ENCODE assay signal across 27 cellular contexts in the genomic region with DNA sequence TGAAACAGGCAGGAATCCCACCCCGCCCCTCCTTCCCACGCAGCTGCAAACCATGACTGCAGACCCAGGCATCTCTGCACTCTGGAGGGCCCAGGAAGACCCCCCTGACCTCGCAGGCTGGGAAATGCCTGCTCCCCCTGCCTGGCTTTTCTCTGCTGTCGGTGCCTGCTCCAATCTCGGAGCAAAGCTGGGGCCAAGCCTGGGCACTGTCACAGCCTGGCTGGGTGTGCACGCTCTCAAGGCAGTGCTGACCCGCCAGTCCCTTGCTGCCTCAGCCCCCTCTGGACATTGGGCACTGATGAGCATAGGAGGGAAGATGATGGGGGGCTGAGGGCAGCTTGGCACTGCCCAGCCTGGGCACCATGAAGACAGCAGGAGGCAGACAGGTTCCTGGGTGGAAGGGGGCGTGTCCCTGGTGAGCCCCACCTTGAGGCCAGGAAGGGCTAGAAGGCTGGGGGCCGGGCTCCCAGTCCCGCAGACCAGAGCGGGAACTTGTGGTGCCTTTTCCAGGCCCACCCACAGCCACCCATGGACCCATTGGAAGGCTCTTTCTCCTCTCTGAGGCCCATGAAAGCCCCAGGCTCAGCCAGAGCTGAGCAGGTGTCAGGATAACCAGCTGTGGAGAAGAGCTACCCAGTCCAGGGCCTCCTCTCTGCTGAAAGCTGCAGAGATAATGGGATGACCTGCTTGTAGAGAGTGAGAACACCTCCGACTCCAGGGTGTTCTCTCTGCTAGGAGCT.
"Had no signal": no experiment of that assay in that cellular context is flagged by ENCODE, and none has a peak within 500 bp of the region (broad histone marks: within the 10 kb centered on the region; RNA-seq: fewer than 3 reads in every experiment).

No MANE protein-coding gene starts in this region.

- H3K4me3 ChIP-seq: heart right ventricle, hepatocyte, left lung, psoas muscle, right atrium auricular region, right lobe of liver, skin epidermis, stomach, thoracic aorta, tibial artery, upper lobe of right lung, uterus had no signal

- H3K27me3 Mint-ChIP-seq: memory B cell; naive thymus-derived CD4-positive, alpha-beta T cell; natural killer cell treated with Interleukin-12 subunit alpha and Interleukin-12 subunit beta and Interleukin-15 and Interleukin-18, amount 100 ng/mL, for 72 hours; stimulated activated naive B cell treated with anti-CD40 and anti-IgM and Interleukin-4, amounts not matched to agents 10 μg/mL and 1 μg/mL and 100 μg/mL, for 72 hours had no signal

- H3K27ac ChIP-seq: heart right ventricle, hepatocyte, left lung, parathyroid adenoma, psoas muscle, right atrium auricular region, right lobe of liver, skin epidermis, stomach, thoracic aorta, tibial artery, upper lobe of right lung, uterus had no signal

- H3K4me1 ChIP-seq: heart right ventricle, left lung, parathyroid adenoma, psoas muscle, right atrium auricular region, right lobe of liver, stomach, tibial artery, upper lobe of right lung, uterus had no signal

- H3K4me1 Mint-ChIP-seq: memory B cell; stimulated activated naive B cell treated with anti-CD40 and anti-IgM and Interleukin-4, amounts not matched to agents 10 μg/mL and 1 μg/mL and 100 μg/mL, for 72 hours had no signal

- H3K27ac Mint-ChIP-seq: immature natural killer cell; memory B cell; naive thymus-derived CD4-positive, alpha-beta T cell; natural killer cell treated with Interleukin-12 subunit alpha and Interleukin-12 subunit beta and Interleukin-15 and Interleukin-18, amount 100 ng/mL, for 72 hours; stimulated activated naive B cell treated with anti-CD40 and anti-IgM and Interleukin-4, amounts not matched to agents 10 μg/mL and 1 μg/mL and 100 μg/mL, for 72 hours had no signal

- H3K4me2 ChIP-seq: hepatocyte had no signal

- H3K79me2 ChIP-seq: hepatocyte, parathyroid adenoma had no signal

- H3K27me3 ChIP-seq: heart right ventricle, hepatocyte, left lung, right atrium auricular region, right lobe of liver, stomach, tibial artery, upper lobe of right lung, uterus had no signal

- H3K36me3 ChIP-seq: right atrium auricular region, right lobe of liver, upper lobe of right lung, uterus had no signal

- H3K9ac ChIP-seq: parathyroid adenoma had no signal

- H3K9me3 ChIP-seq: right atrium auricular region, right lobe of liver, upper lobe of right lung had no signal

- ATAC-seq: left colon; left lung; naive thymus-derived CD4-positive, alpha-beta T cell; natural killer cell treated with Interleukin-12 subunit alpha and Interleukin-12 subunit beta and Interleukin-15 and Interleukin-18, amount 100 ng/mL, for 72 hours; psoas muscle; stimulated activated naive B cell treated with anti-CD40 and anti-IgM and Interleukin-4, amounts not matched to agents 10 μg/mL and 1 μg/mL and 100 μg/mL, for 72 hours; stimulated activated naive CD8-positive, alpha-beta T cell treated with anti-CD3 and anti-CD28 coated beads, Interleukin-15, Interleukin-2, amounts not matched to agents 100 U/mL and 50 U/mL, for 24 hours; upper lobe of right lung had no signal

- DNase-seq: heart right ventricle; immature natural killer cell; kidney; left colon; left lung; naive thymus-derived CD4-positive, alpha-beta T cell; nucleus accumbens; psoas muscle; right lobe of liver; stimulated activated CD4-positive, alpha-beta T cell treated with anti-CD3 and anti-CD28 coated beads, Interleukin-12 subunit alpha, Interleukin-12 subunit beta, amount 100 ng/mL, for 4 hours; stimulated activated CD4-positive, alpha-beta T cell treated with anti-CD3 and anti-CD28 coated beads, Interleukin-15, amount 100 ng/mL, for 24 hours; stimulated activated CD4-positive, alpha-beta T cell treated with anti-CD3 and anti-CD28 coated beads, Interleukin-2, amount 100 ng/mL, for 24 hours; stimulated activated CD4-positive, alpha-beta T cell treated with anti-CD3 and anti-CD28 coated beads, Interleukin-4, amount 100 ng/mL, for 1 hour; stimulated activated naive B cell treated with anti-CD40 and anti-IgM and Interleukin-4, amounts not matched to agents 10 μg/mL and 1 μg/mL and 100 μg/mL, for 72 hours; stimulated activated naive CD8-positive, alpha-beta T cell treated with anti-CD3 and anti-CD28 coated beads, Interleukin-15, Interleukin-2, amounts not matched to agents 100 U/mL and 50 U/mL, for 24 hours; stomach; tibial artery; upper lobe of right lung; uterus had no signal

- H3K4me3 Mint-ChIP-seq: immature natural killer cell; memory B cell; naive thymus-derived CD4-positive, alpha-beta T cell; natural killer cell treated with Interleukin-12 subunit alpha and Interleukin-12 subunit beta and Interleukin-15 and Interleukin-18, amount 100 ng/mL, for 72 hours; stimulated activated naive B cell treated with anti-CD40 and anti-IgM and Interleukin-4, amounts not matched to agents 10 μg/mL and 1 μg/mL and 100 μg/mL, for 72 hours had no signal

- FAIRE-seq: islet of Langerhans, kidney had no signal

- H2AFZ ChIP-seq: hepatocyte, parathyroid adenoma had no signal
